8 cellular contexts compared by ENCODE assay signal in the genomic region with DNA sequence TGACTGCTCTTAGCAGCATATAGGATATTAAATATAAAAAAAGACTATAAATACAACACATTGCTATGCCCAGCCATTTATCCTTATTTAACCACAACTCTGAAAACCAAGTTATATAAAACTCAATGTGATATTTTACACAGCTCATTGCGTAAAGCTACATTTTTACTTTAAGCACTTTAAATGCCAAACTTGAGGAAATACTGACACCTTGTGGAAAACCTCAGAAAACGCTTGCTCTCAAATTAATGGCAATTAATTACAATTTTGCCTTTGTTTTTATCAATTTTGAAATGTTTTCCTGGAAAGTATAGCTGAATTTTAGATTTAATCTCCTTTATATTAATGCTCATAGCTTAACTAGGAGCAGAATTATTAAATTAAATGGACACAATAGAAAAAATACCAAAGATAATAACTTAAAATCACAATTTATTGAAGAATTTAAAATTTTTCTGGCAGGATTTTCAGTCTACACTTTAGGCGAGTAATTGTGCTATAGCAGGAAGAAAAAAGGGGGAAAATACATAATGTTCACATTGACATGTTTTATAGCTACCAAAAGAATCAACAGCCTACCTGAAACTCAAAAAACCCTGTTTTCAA. TPM values are rescaled to one million over a fixed set of nuclear protein-coding genes. Genes with fewer than 3 reads are reported as not detected.
DNase-seq lines count a peak whose midpoint lies in the region; ATAC-seq and TF ChIP-seq lines count a peak whose summit lies in the region.

No MANE protein-coding gene starts in this region.

- H3K27me3 ChIP-seq in DOHH2 (ENCODE audit: control insufficient read depth, low read length) (no peaks in the 10 kb centered on the region), neural cell (ENCODE audit: insufficient read depth, low read depth, low read length) (no peaks in the 10 kb centered on the region)

- no peak overlapping the region for H3K27ac Mint-ChIP-seq in effector memory CD8-positive, alpha-beta T cell

- peaks cover 72% of the 10 kb centered on the region for H3K36me3 Mint-ChIP-seq in effector memory CD8-positive, alpha-beta T cell (ENCODE audit: insufficient read depth)

- no peak for ATAC-seq in effector memory CD8-positive, alpha-beta T cell (replicated peaks)
- no peak for ATAC-seq in HG03571 (IDR thresholded peaks at IDR 0.05; ENCODE audit: unreplicated experiment)

- H3F3A ChIP-seq in DOHH2 (ENCODE audit: control insufficient read depth, insufficient read depth) (peaks cover 4% of the 10 kb centered on the region; the same call in 1 of the 2 replicates), neural cell (ENCODE audit: insufficient read depth, low read length, poor library complexity, severe bottlenecking) (no peaks in the 10 kb centered on the region)

- H3K4me3 Mint-ChIP-seq in effector memory CD8-positive, alpha-beta T cell: no peak overlapping the region

- H3K79me2 ChIP-seq in DOHH2 (ENCODE audit: control insufficient read depth, low read length) (no peaks in the 10 kb centered on the region), neural cell (replicated peaks; ENCODE audit: insufficient read depth, low read length) (no peaks in the 10 kb centered on the region)

- H3K9me3 ChIP-seq in DOHH2 (ENCODE audit: control insufficient read depth, insufficient read depth, low read length) (no peaks in the 10 kb centered on the region), neural cell (ENCODE audit: low read length) (no peaks in the 10 kb centered on the region)

- no peak overlapping the region for H2AFZ ChIP-seq in neural cell (ENCODE audit: low read depth, low read length)

- H3K9me3 Mint-ChIP-seq in effector memory CD8-positive, alpha-beta T cell: no peaks in the 10 kb centered on the region

- H3K9ac ChIP-seq in neural cell (ENCODE audit: low read length): no peak overlapping the region

- no peak for TF ChIP-seq EP300 in neural cell (conservative IDR thresholded peaks at IDR 0.05; ENCODE audit: poor library complexity, severe bottlenecking)

- peak; percentile 30 for DNase-seq in LoVo (ENCODE audit: low spot score)
- no peak for DNase-seq in coronary artery (ENCODE audit: low spot score)
- no peak for DNase-seq in T-helper 9 cell
- DNase-seq in effector memory CD8-positive, alpha-beta T cell: no peak
- no peak for DNase-seq in activated naive CD4-positive, alpha-beta T cell treated with Interleukin-2 at 50 U/mL for 16 hours

- H3K27me3 Mint-ChIP-seq in effector memory CD8-positive, alpha-beta T cell: no peaks in the 10 kb centered on the region

- H3K27ac ChIP-seq in DOHH2 (ENCODE audit: low read depth, low read length) (no peak overlapping the region), coronary artery (no peak overlapping the region), neural cell (ENCODE audit: low read length) (no peak overlapping the region)

- H3K36me3 ChIP-seq in DOHH2 (ENCODE audit: control insufficient read depth, low read length) (peaks cover 94% of the 10 kb centered on the region), neural cell (ENCODE audit: insufficient read depth, low read length) (peaks cover 10% of the 10 kb centered on the region)

- peak; percentile 89 for TF ChIP-seq RAD21 in neural cell (conservative IDR thresholded peaks at IDR 0.05)

- H4K20me1 ChIP-seq in DOHH2 (ENCODE audit: control insufficient read depth, insufficient read depth, low read depth, low read length): no peaks in the 10 kb centered on the region
- no peaks in the 10 kb centered on the region for H4K20me1 ChIP-seq in neural cell (ENCODE audit: insufficient read depth)

- no peaks in the 10 kb centered on the region for H3K9me2 ChIP-seq in DOHH2 (replicated peaks; ENCODE audit: control insufficient read depth, low read length)
- no peaks in the 10 kb centered on the region for H3K9me2 ChIP-seq in neural cell (ENCODE audit: insufficient read depth, low read length)

- H3K4me2 ChIP-seq in DOHH2 (ENCODE audit: low read length): no peak overlapping the region
- no peak overlapping the region for H3K4me2 ChIP-seq in neural cell (ENCODE audit: low read length)

- H3K4me3 ChIP-seq in DOHH2 (ENCODE audit: low read length): no peak overlapping the region
- no peak overlapping the region for H3K4me3 ChIP-seq in coronary artery
- no peak overlapping the region for H3K4me3 ChIP-seq in neural cell (ENCODE audit: low read length)

- TF ChIP-seq CTCF in DOHH2 (IDR thresholded peaks at IDR 0.05; ENCODE audit: low read depth, low read length, poor library complexity, severe bottlenecking) (peak; percentile 65), coronary artery (IDR thresholded peaks at IDR 0.05) (peak; percentile 32), neural cell (IDR thresholded peaks at IDR 0.05; ENCODE audit: poor library complexity, severe bottlenecking) (peak; percentile 84)

- H3K4me1 Mint-ChIP-seq in effector memory CD8-positive, alpha-beta T cell (ENCODE audit: low read depth in 2 of 2): no peaks in the 10 kb centered on the region

- H3K4me1 ChIP-seq in DOHH2 (ENCODE audit: control insufficient read depth, low read length): no peaks in the 10 kb centered on the region

TF ChIP-seq in neural cell, 6 proteins besides CTCF, POLR2A, EP300 and RAD21:
- TF ChIP-seq, protein P1, sequence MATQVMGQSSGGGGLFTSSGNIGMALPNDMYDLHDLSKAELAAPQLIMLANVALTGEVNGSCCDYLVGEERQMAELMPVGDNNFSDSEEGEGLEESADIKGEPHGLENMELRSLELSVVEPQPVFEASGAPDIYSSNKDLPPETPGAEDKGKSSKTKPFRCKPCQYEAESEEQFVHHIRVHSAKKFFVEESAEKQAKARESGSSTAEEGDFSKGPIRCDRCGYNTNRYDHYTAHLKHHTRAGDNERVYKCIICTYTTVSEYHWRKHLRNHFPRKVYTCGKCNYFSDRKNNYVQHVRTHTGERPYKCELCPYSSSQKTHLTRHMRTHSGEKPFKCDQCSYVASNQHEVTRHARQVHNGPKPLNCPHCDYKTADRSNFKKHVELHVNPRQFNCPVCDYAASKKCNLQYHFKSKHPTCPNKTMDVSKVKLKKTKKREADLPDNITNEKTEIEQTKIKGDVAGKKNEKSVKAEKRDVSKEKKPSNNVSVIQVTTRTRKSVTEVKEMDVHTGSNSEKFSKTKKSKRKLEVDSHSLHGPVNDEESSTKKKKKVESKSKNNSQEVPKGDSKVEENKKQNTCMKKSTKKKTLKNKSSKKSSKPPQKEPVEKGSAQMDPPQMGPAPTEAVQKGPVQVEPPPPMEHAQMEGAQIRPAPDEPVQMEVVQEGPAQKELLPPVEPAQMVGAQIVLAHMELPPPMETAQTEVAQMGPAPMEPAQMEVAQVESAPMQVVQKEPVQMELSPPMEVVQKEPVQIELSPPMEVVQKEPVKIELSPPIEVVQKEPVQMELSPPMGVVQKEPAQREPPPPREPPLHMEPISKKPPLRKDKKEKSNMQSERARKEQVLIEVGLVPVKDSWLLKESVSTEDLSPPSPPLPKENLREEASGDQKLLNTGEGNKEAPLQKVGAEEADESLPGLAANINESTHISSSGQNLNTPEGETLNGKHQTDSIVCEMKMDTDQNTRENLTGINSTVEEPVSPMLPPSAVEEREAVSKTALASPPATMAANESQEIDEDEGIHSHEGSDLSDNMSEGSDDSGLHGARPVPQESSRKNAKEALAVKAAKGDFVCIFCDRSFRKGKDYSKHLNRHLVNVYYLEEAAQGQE (IDR thresholded peaks at IDR 0.05; ENCODE audit: borderline replicate concordance): no peak
- TF ChIP-seq SMC3 (conservative IDR thresholded peaks at IDR 0.05; ENCODE audit: poor library complexity): peak; percentile 88

RNA-seq across cellular contexts. Expression of a gene that starts 25.2 kb away (rescaled TPM):
- polyA plus RNA-seq in neural cell: 0.93 and 1.2 TPM in 2 replicates
- not detected in 2 replicates for polyA minus RNA-seq in neural cell

RNA-seq across cellular contexts. Expression of a gene that starts 51.9 kb away (rescaled TPM):
- 102 and 147 TPM in 2 replicates for polyA plus RNA-seq in neural cell
- polyA minus RNA-seq in neural cell: 139 and 157 TPM in 2 replicates

Comparison
In these comparisons a context has a peak if more than half of its experiments do, and no peak if none do; other contexts are left out.
1. CTCF ChIP-seq: peak in every context shown above with its lines; median percentile 84 in neural cell; 65 in DOHH2; 32 in coronary artery.